8 cellular contexts compared by ENCODE assay signal in the genomic region with DNA sequence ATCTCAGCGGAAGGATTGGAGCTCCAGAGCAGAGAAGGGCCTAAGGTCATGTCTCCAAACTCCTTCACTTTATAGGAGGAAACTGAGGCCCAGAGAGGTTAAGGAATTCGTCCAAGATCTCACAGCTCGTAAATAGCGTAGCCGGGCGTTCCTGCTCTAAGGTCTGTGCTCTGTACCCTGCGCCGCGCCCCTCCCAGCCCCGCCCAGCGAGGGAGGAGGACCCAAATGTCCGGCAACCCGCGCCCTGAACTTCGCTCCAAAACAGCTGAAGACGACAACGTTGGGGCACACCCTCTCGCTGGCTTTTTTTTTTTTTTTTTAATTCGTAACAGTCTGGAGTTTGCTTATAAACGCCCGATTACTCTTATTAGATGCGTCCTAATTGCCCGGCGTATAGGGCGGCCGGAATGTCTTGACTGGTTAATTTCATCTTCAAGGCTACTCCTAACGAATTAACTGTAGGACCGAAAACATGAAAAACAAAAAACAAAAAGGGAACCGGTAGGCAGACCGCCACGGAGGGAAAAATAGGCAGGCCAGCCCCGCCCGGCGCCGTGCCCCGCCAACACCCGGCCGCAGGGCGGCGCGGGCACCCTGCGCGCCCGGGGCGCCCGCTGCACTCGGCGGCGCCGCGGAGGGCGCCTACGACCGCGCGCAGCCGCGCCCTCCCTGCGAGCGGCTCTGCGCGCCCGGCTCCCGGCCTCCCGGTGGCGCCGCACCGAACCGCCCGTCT. TPM values are rescaled to one million over a fixed set of nuclear protein-coding genes. Genes with fewer than 3 reads are reported as not detected.
DNase-seq lines count a peak whose midpoint lies in the region; ATAC-seq, FAIRE-seq and TF ChIP-seq lines count a peak whose summit lies in the region.

No MANE protein-coding gene starts in this region.

- peak overlapping the region; percentile 79 to 81 for H3K27ac Mint-ChIP-seq in T-cell

- H3K36me3 ChIP-seq in HAP-1 (replicated peaks): no peaks in the 10 kb centered on the region
- peaks cover 10% of the 10 kb centered on the region for H3K36me3 ChIP-seq in right atrium auricular region

- H3K27me3 ChIP-seq in HAP-1 (ENCODE audit: low read depth) (no peaks in the 10 kb centered on the region), right atrium auricular region (no peaks in the 10 kb centered on the region)

- H3K4me1 ChIP-seq in HAP-1 (peaks cover 7% of the 10 kb centered on the region), right atrium auricular region (peaks cover 0 to 14% of the 10 kb centered on the region in 2 donors)

- H3K27me3 Mint-ChIP-seq in T-cell: no peaks in the 10 kb centered on the region

- DNase-seq in GM04504 (ENCODE audit: low read depth) (peak; percentile 81), HAP-1 (ENCODE audit: low spot score in 2 of 2) (peak; percentile 48 to 78), LNCaP clone FGC (ENCODE audit: low read depth) (no peak), T-cell (peak in 31 of 34 experiments; percentile 28 to 71 (median 52)), right atrium auricular region (ENCODE audit: low spot score) (peak; percentile 97), retina (peak; percentile 74), D721Med (ENCODE audit: insufficient read length, low spot score) (no peak)

- H3K9me3 Mint-ChIP-seq in T-cell: no peaks in the 10 kb centered on the region

- no peaks in the 10 kb centered on the region for H3K36me3 Mint-ChIP-seq in T-cell

- ATAC-seq in T-cell (replicated peaks in 1 of 4): peak; percentile 31 to 62 (median 58)

- H3K4me3 Mint-ChIP-seq in T-cell: peak overlapping the region in 2 of 3 donors; percentile 80 to 85

- POLR2A ChIA-PET in T-cell (lab: Charles Lee): interaction anchor here in 1 of 2 donors (0.6 to 1.1 kb wide), 6 partner anchors 13 to 1862 kb away, joined by 3 to 6 read pairs (median 4); no protein-coding TSS in a partner anchor

- no peaks in the 10 kb centered on the region for H3K9me3 ChIP-seq in HAP-1
- no peaks in the 10 kb centered on the region for H3K9me3 ChIP-seq in right atrium auricular region

- CTCF ChIA-PET in T-cell (lab: Charles Lee): interaction anchor here (0.6 to 1.7 kb wide), 6 partner anchors 12 to 524 kb away, joined by 3 to 5 read pairs (median 4); no protein-coding TSS in a partner anchor

- TF ChIP-seq CTCF in LNCaP clone FGC (IDR thresholded peaks at IDR 0.05; ENCODE audit: control insufficient read depth, extremely low read depth, insufficient read depth) (peak; percentile 36; the same call in 1 of the 2 replicates), right atrium auricular region (IDR thresholded peaks at IDR 0.05) (no peak), D721Med (IDR thresholded peaks at IDR 0.05; ENCODE audit: insufficient read depth, missing control alignments) (no peak)

- in situ Hi-C loops in HAP-1 (cut with MboI; ENCODE audit: low sequenced_read_pairs): no loop called here

- H3K4me3 ChIP-seq in HAP-1 (peak overlapping the region; percentile 60), LNCaP clone FGC (ENCODE audit: low read depth, low read length) (peak overlapping the region; percentile 74), right atrium auricular region (peak overlapping the region; percentile 90 to 96)

- peak overlapping the region; percentile 95 for H3K27ac ChIP-seq in angular gyrus (ENCODE audit: low read depth, low read length)
- H3K27ac ChIP-seq in right atrium auricular region: peak overlapping the region; percentile 99 to 100

- FAIRE-seq in D721Med (lab: Jason Lieb, UNC): no peak

- H3K4me1 Mint-ChIP-seq in T-cell: peaks cover 10 to 25% (median 23%) of the 10 kb centered on the region in 3 donors

RNA-seq across cellular contexts. Expression of a gene that starts 0.9 kb away (rescaled TPM):
- total RNA-seq in T-cell: 100 to 1,000 TPM in 1 of 5 donors, 10 to 100 TPM in 3, 1 to 10 TPM in 1; 9.7 to 144 (median 18.5) TPM
- total RNA-seq in right atrium auricular region: 100 to 1,000 TPM in 1 of 2 donors, 10 to 100 TPM in 1; 54.0 to 116 TPM

Comparison
In these comparisons a context has a peak if more than half of its experiments do, and no peak if none do; other contexts are left out.
1. DNase-seq: peak in GM04504 (single experiment), HAP-1 (2 of 2), T-cell (31 of 34), right atrium auricular region (single experiment) and retina (single experiment); none in LNCaP clone FGC (single experiment) and D721Med (single experiment).
2. Peak in every context shown above with its lines, with median percentiles within 50 percentile points of each other: H3K4me3 ChIP-seq.